ENCODE assay signal across 2 cellular contexts in genomic region chr12:98745578-98746391, GRCh38.
TF ChIP-seq lines count a peak whose summit lies in the region.

No MANE protein-coding gene starts in this region.

TF ChIP-seq in IMR-90, 13 proteins besides CTCF, POLR2A, EP300 and RAD21 (continued from another document):
- no peak for TF ChIP-seq USF2 (IDR thresholded peaks at IDR 0.05; ENCODE audit: low read depth, low read length)
- TF ChIP-seq ELK1 (IDR thresholded peaks at IDR 0.05; ENCODE audit: borderline replicate concordance, low read depth, low read length) = no peak
- no peak for TF ChIP-seq CHD1 (IDR thresholded peaks at IDR 0.05; ENCODE audit: low read depth, low read length)
- no peak for TF ChIP-seq MAFK (IDR thresholded peaks at IDR 0.05; ENCODE audit: low read depth, low read length)
- no peak for TF ChIP-seq MAZ (IDR thresholded peaks at IDR 0.05; ENCODE audit: borderline replicate concordance, low read depth, low read length)
- TF ChIP-seq FOS (IDR thresholded peaks at IDR 0.05; ENCODE audit: low read depth, low read length) = no peak
- no peak for TF ChIP-seq BHLHE40 (IDR thresholded peaks at IDR 0.05; ENCODE audit: low read depth, low read length)
- TF ChIP-seq RFX5 (IDR thresholded peaks at IDR 0.05; ENCODE audit: low read depth, low read length) = no peak

TF ChIP-seq in HepG2, 621 proteins besides CTCF, POLR2A, EP300 and RAD21 (continued from another document):
- TF ChIP-seq ZNF687 (CRISPR knock-in tag; IDR thresholded peaks at IDR 0.05) (peak; percentile 53), ZBTB14 (CRISPR knock-in tag; IDR thresholded peaks at IDR 0.05) (peak; percentile 60; the same call in 1 of the 2 replicates), EZH2 (conservative IDR thresholded peaks at IDR 0.05; ENCODE audit: low read depth, low read length) (peak; percentile 36; the same call in 1 of the 2 replicates), IRX3 (CRISPR knock-in tag; IDR thresholded peaks at IDR 0.05; ENCODE audit: borderline replicate concordance, low read depth) (no peak)
